1 cellular context compared by ENCODE assay signal in genomic region chr6:110566346-110567125, GRCh38.
TF ChIP-seq lines count a peak whose summit lies in the region.

No MANE protein-coding gene starts in this region.

TF ChIP-seq in HepG2, 621 proteins besides CTCF, POLR2A, EP300 and RAD21 (continued from another document and continues in another):
- TF ChIP-seq ZNF275 (CRISPR knock-in tag; IDR thresholded peaks at IDR 0.05; ENCODE audit: borderline replicate concordance): no peak
- no peak for TF ChIP-seq SMC3 (IDR thresholded peaks at IDR 0.05; ENCODE audit: low read length)
- TF ChIP-seq ZMAT5 (CRISPR knock-in tag; IDR thresholded peaks at IDR 0.05; ENCODE audit: borderline replicate concordance, low read depth): no peak
- TF ChIP-seq ZNF441 (CRISPR knock-in tag; IDR thresholded peaks at IDR 0.05; ENCODE audit: borderline replicate concordance): no peak
- no peak for TF ChIP-seq MTA1 (CRISPR knock-in tag; IDR thresholded peaks at IDR 0.05; ENCODE audit: borderline replicate concordance)
- TF ChIP-seq ZSCAN29 (CRISPR knock-in tag; conservative IDR thresholded peaks at IDR 0.05): no peak; the same call in 1 of the 2 replicates
- peak; percentile 57; the same call in 1 of the 2 replicates for TF ChIP-seq ZNF766 (CRISPR knock-in tag; IDR thresholded peaks at IDR 0.05; ENCODE audit: borderline replicate concordance)
- TF ChIP-seq PTBP1 (IDR thresholded peaks at IDR 0.05; ENCODE audit: low read depth, low read length, poor library complexity, severe bottlenecking): no peak
- no peak for TF ChIP-seq ISX (CRISPR knock-in tag; conservative IDR thresholded peaks at IDR 0.05)
- no peak for TF ChIP-seq NAIF1 (CRISPR knock-in tag; IDR thresholded peaks at IDR 0.05; ENCODE audit: borderline replicate concordance)
- TF ChIP-seq NPAS2 (CRISPR knock-in tag; IDR thresholded peaks at IDR 0.05; ENCODE audit: borderline replicate concordance): no peak
- no peak for TF ChIP-seq RBM39 (IDR thresholded peaks at IDR 0.05; ENCODE audit: low read depth, low read length, poor library complexity, severe bottlenecking)
- TF ChIP-seq IRF1 (CRISPR knock-in tag; IDR thresholded peaks at IDR 0.05; ENCODE audit: low read depth): no peak
- TF ChIP-seq ZNF567 (CRISPR knock-in tag; IDR thresholded peaks at IDR 0.05; ENCODE audit: borderline replicate concordance): no peak
- TF ChIP-seq ZNF609 (CRISPR knock-in tag; IDR thresholded peaks at IDR 0.05; ENCODE audit: borderline replicate concordance): peak; percentile 24; the same call in 1 of the 2 replicates
- peak; percentile 82; the same call in 1 of the 2 replicates for TF ChIP-seq MBD4 (IDR thresholded peaks at IDR 0.05; ENCODE audit: borderline replicate concordance, low read length)
- no peak for TF ChIP-seq SNAPC4 (CRISPR knock-in tag; IDR thresholded peaks at IDR 0.05)
- TF ChIP-seq MIER2 (CRISPR knock-in tag; IDR thresholded peaks at IDR 0.05): 0 out of 2 replicates have a peak, but pooled peaks have one; percentile 31
- TF ChIP-seq DNMT3B (CRISPR knock-in tag; conservative IDR thresholded peaks at IDR 0.05): no peak
- peak; percentile 33; the same call in 1 of the 2 replicates for TF ChIP-seq IRF2 (CRISPR knock-in tag; IDR thresholded peaks at IDR 0.05)
- no peak for TF ChIP-seq MYPOP (CRISPR knock-in tag; IDR thresholded peaks at IDR 0.05)
- no peak for TF ChIP-seq ZNF10 (CRISPR knock-in tag; IDR thresholded peaks at IDR 0.05; ENCODE audit: borderline replicate concordance, low read depth)
- TF ChIP-seq ZNF580 (CRISPR knock-in tag; IDR thresholded peaks at IDR 0.05; ENCODE audit: borderline replicate concordance, low read depth): peak; percentile 53; the same call in 1 of the 2 replicates
- no peak for TF ChIP-seq JDP2 (CRISPR knock-in tag; IDR thresholded peaks at IDR 0.05; ENCODE audit: borderline replicate concordance)
- TF ChIP-seq CAMTA2 (CRISPR knock-in tag; IDR thresholded peaks at IDR 0.05; ENCODE audit: borderline replicate concordance): no peak
- no peak for TF ChIP-seq IRX3 (CRISPR knock-in tag; IDR thresholded peaks at IDR 0.05; ENCODE audit: borderline replicate concordance, low read depth)
- no peak for TF ChIP-seq PCBP1 (IDR thresholded peaks at IDR 0.05; ENCODE audit: borderline replicate concordance, low read depth, low read length)
- TF ChIP-seq ATRX (CRISPR knock-in tag; IDR thresholded peaks at IDR 0.05; ENCODE audit: borderline replicate concordance): no peak
- peak; percentile 73 for TF ChIP-seq ZNF264 (CRISPR knock-in tag; IDR thresholded peaks at IDR 0.05)
- TF ChIP-seq DDIT3 (CRISPR knock-in tag; IDR thresholded peaks at IDR 0.05): no peak
- no peak; the same call in 1 of the 2 replicates for TF ChIP-seq TEF (CRISPR knock-in tag; IDR thresholded peaks at IDR 0.05)
- TF ChIP-seq ZMYM2 (CRISPR knock-in tag; IDR thresholded peaks at IDR 0.05): peak; percentile 58; the same call in 1 of the 2 replicates
- TF ChIP-seq POGZ (CRISPR knock-in tag; IDR thresholded peaks at IDR 0.05): peak; percentile 74
- no peak for TF ChIP-seq ZNF326 (CRISPR knock-in tag; IDR thresholded peaks at IDR 0.05; ENCODE audit: borderline replicate concordance)
- TF ChIP-seq ZBTB26 (CRISPR knock-in tag; IDR thresholded peaks at IDR 0.05; ENCODE audit: borderline replicate concordance): no peak
- no peak; the same call in 1 of the 2 replicates for TF ChIP-seq SMAD3 (CRISPR knock-in tag; IDR thresholded peaks at IDR 0.05)
- TF ChIP-seq BCL3 (CRISPR knock-in tag; IDR thresholded peaks at IDR 0.05): no peak
- TF ChIP-seq NFYC (CRISPR knock-in tag; IDR thresholded peaks at IDR 0.05): no peak
- TF ChIP-seq EZH2 (conservative IDR thresholded peaks at IDR 0.05; ENCODE audit: low read depth, low read length): no peak
- TF ChIP-seq RCOR2 (CRISPR knock-in tag; IDR thresholded peaks at IDR 0.05): no peak; the same call in none of the 2 replicates
- TF ChIP-seq ZNF552 (CRISPR knock-in tag; IDR thresholded peaks at IDR 0.05; ENCODE audit: borderline replicate concordance): no peak
- peak; percentile 72 for TF ChIP-seq NR2F6 (IDR thresholded peaks at IDR 0.05)
- no peak; the same call in 1 of the 2 replicates for TF ChIP-seq NR2F6 (CRISPR knock-in tag; IDR thresholded peaks at IDR 0.05)
